In the genomic region with DNA sequence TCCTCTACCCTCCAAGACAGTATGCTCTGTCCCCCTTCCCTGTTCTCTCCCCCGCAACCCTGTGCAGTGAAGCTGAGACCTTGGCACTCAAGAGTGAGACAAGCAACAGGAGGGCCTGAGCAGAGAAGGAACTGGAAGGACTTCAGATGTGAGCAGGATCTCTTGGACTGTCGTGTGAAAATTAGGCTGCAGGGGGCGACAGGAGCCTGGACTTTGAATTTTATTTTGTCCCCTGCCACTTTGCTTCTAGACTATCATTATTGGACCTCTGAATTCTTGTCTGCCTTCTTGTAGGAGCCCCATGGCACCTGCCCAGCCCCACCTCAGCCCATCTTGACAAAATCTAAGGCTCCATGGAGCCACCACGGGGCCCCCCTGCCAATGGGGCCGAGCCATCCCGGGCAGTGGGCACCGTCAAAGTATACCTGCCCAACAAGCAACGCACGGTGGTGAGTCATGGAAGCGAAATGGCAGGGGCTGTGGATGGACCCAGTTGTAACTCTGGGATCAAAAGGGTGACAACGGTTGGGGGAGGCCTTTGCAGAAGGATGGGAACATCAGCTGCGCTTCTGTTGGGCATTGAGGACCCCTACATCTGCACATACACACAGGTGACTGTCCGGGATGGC, we compare ENCODE assay signal across 2 cellular contexts.
TF ChIP-seq lines count a peak whose summit lies in the region.

No MANE protein-coding gene starts in this region.

TF ChIP-seq in HCT116, 20 proteins besides CTCF, POLR2A, EP300 and RAD21 (continued from another document):
- no peak for TF ChIP-seq ATF3 (IDR thresholded peaks at IDR 0.05)
- TF ChIP-seq POLR2AphosphoS5 (IDR thresholded peaks at IDR 0.05; ENCODE audit: low read depth, low read length): no peak

TF ChIP-seq in liver, 16 proteins besides CTCF, POLR2A, EP300 and RAD21 (continued from another document):
- no peak for TF ChIP-seq RXRA (IDR thresholded peaks at IDR 0.05)
